ENCODE assay signal across 29 cellular contexts in the genomic region with DNA sequence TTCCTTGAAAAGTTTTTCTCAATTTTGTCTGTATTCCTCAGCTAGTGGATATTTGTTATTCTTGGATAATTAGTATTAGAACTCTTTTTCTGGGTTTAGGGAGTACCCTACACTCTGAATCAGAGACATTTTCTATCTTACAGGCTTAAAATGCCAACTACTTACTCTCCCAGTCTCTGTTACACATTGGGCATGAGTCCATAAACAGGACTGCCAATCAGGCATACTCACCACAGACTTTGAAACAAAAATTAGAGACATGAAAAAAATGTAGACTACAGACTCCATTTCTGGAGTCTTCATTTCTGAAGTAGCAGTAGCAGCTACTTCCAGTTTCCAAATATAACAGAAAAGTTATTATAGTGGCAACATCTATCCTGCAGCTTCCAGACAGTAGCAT.
DNase-seq lines count a peak whose midpoint lies in the region; ATAC-seq and TF ChIP-seq lines count a peak whose summit lies in the region.
"Had no signal": no experiment of that assay in that cellular context is flagged by ENCODE, and none has a peak within 500 bp of the region (broad histone marks: within the 10 kb centered on the region; RNA-seq: fewer than 3 reads in every experiment).

No MANE protein-coding gene starts in this region.

- no peak for TF ChIP-seq CTCF in fibroblast of pulmonary artery (IDR thresholded peaks at IDR 0.05; ENCODE audit: low read length, missing control alignments)
- TF ChIP-seq CTCF in brain microvascular endothelial cell (IDR thresholded peaks at IDR 0.05; ENCODE audit: low read depth, low read length, missing control alignments) = no peak

- no peak overlapping the region for H3K27ac ChIP-seq in brain microvascular endothelial cell
- H3K27ac ChIP-seq: 22Rv1, breast epithelium, heart left ventricle, psoas muscle had no signal

- no peak overlapping the region for H3K9ac ChIP-seq in adipocyte (ENCODE audit: low read length)

- no peak for ATAC-seq in GM21619 (IDR thresholded peaks at IDR 0.05; ENCODE audit: unreplicated experiment)
- ATAC-seq: effector memory CD8-positive, alpha-beta T cell; GM12878; heart left ventricle; K562; naive thymus-derived CD8-positive, alpha-beta T cell; psoas muscle; stimulated activated effector memory CD8-positive, alpha-beta T cell treated with anti-CD3 and anti-CD28 coated beads, Interleukin-12 subunit alpha, Interleukin-12 subunit beta, amount 100 ng/mL, for 72 hours had no signal

- no peaks in the 10 kb centered on the region for H3K36me3 ChIP-seq in adipocyte (ENCODE audit: control insufficient read depth, insufficient read depth, low read length, severe bottlenecking)
- no peaks in the 10 kb centered on the region for H3K36me3 ChIP-seq in brain microvascular endothelial cell (replicated peaks)
- H3K36me3 ChIP-seq: breast epithelium, heart left ventricle had no signal

- in situ Hi-C loops in brain microvascular endothelial cell (cut with HindIII; ENCODE audit: low pct_ligation_motif_present, low sequenced_read_pairs) = no loop called here

- H3K27me3 ChIP-seq in adipocyte (replicated peaks; ENCODE audit: control insufficient read depth, insufficient read depth, low read length) = no peaks in the 10 kb centered on the region
- H3K27me3 ChIP-seq in brain microvascular endothelial cell (replicated peaks) = no peaks in the 10 kb centered on the region
- H3K27me3 ChIP-seq: breast epithelium, heart left ventricle had no signal

- DNase-seq in NCI-H446 treated with DMSO at 0.1 percent for 48 hours (lab: John Stamatoyannopoulos, UW) (peak; percentile 8), NCI-H446 (lab: John Stamatoyannopoulos, UW) (no peak), adipocyte (ENCODE audit: low read depth) (peak; percentile 67), fibroblast of pulmonary artery (ENCODE audit: low read depth) (peak; percentile 26), anterior cingulate cortex (lab: John Stamatoyannopoulos, UW) (no peak), NCI-H1930 (lab: John Stamatoyannopoulos, UW) (no peak), brain microvascular endothelial cell (no peak)
- DNase-seq: activated CD4-positive, alpha-beta memory T cell treated with anti-CD3 and anti-CD28 coated beads, Interleukin-2, amount 10 ng/mL, durations not matched to agents 7 days and 5 days; activated CD8-positive, alpha-beta memory T cell treated with anti-CD3 and anti-CD28 coated beads, Interleukin-2, amount 50 U/mL, for 4 hours; activated naive CD4-positive, alpha-beta T cell treated with Interleukin-2 at 50 U/mL for 16 hours; AML-193; CD4-positive, CD25-positive, alpha-beta regulatory T cell; DND-41; effector memory CD8-positive, alpha-beta T cell; foreskin melanocyte; heart left ventricle; MV-4-11; naive thymus-derived CD8-positive, alpha-beta T cell; NCI-H1436 treated with DMSO at 0.1 percent for 48 hours; nucleus accumbens; psoas muscle; substantia nigra; T-helper 9 cell had no signal

- H3K4me1 ChIP-seq in adipocyte (ENCODE audit: control insufficient read depth, insufficient read depth, low read length) = peaks cover 26% of the 10 kb centered on the region
- H3K4me1 ChIP-seq: breast epithelium, psoas muscle had no signal

- H3K4me3 ChIP-seq in adipocyte (ENCODE audit: low read length) (no peak overlapping the region), fibroblast of pulmonary artery (replicated peaks; ENCODE audit: low read depth, low read length) (no peak overlapping the region), brain microvascular endothelial cell (ENCODE audit: low read depth, low read length) (no peak overlapping the region)
- H3K4me3 ChIP-seq: breast epithelium, GM12878, heart left ventricle, K562, psoas muscle had no signal

- H3K9me3 ChIP-seq in adipocyte (ENCODE audit: control insufficient read depth, low read length) = no peaks in the 10 kb centered on the region
- H3K9me3 ChIP-seq: breast epithelium, heart left ventricle, psoas muscle had no signal

Comparison
In these comparisons a context has a peak if more than half of its experiments do, and no peak if none do; other contexts are left out.
1. DNase-seq: peak in NCI-H446 treated with DMSO at 0.1 percent for 48 hours (single experiment), adipocyte (single experiment) and fibroblast of pulmonary artery (single experiment); none in NCI-H446 (0 of 2), anterior cingulate cortex (0 of 58), NCI-H1930 (0 of 2) and brain microvascular endothelial cell (single experiment).